Comparison of ENCODE assay signal across 10 cellular contexts in the genomic region with DNA sequence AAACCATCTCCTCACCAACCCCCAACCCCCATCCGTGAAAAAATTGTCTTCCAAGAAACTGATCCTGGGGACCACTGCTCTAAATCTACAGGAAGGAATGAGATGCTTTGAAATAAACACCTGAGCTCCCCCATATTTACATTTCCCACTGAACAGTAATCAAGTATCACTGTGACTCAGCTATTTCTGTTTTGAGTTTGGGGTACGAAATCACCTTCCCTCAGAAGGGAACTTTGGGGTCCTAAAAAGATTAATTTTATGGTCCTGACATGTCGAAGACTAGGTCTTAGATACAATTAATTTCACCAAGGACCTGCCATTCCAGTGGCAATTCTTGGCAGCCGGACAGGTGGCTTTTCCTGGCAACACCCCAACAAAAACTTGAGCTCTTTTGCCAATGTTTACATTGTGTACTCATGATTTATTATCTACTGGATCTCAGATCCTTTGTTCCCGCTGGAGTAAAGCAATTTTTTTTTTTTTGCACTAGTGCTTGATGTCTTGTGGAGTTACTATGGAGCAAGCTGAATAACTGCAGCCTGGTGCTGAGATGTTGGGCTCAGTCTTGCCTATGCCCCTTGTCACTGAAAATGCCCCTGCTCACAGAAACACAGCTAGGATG. TPM values are rescaled to one million over a fixed set of nuclear protein-coding genes. Genes with fewer than 3 reads are reported as not detected.
DNase-seq lines count a peak whose midpoint lies in the region; ATAC-seq, FAIRE-seq and TF ChIP-seq lines count a peak whose summit lies in the region.
"Had no signal": no experiment of that assay in that cellular context is flagged by ENCODE, and none has a peak within 500 bp of the region (broad histone marks: within the 10 kb centered on the region; RNA-seq: fewer than 3 reads in every experiment).

No MANE protein-coding gene starts in this region.

- H3K36me3 Mint-ChIP-seq in nephron (ENCODE audit: low read depth), result peaks cover 31% of the 10 kb centered on the region

- H3K4me1 Mint-ChIP-seq in nephron, result peaks cover 27% of the 10 kb centered on the region

- H3K27me3 ChIP-seq in bronchial epithelial cell (ENCODE audit: control insufficient read depth, insufficient read depth, low read length), result no peaks in the 10 kb centered on the region
- peaks cover 20% of the 10 kb centered on the region for H3K27me3 ChIP-seq in BE2C

- H3K4me1 ChIP-seq in BE2C, result no peaks in the 10 kb centered on the region

- no peaks in the 10 kb centered on the region for H3K9me3 Mint-ChIP-seq in nephron

- H3K9me3 ChIP-seq in BE2C, result no peaks in the 10 kb centered on the region

- peak overlapping the region in 2 of 3 experiments; percentile 44 to 63 for H3K27ac Mint-ChIP-seq in nephron

- DNase-seq in EL (peak; percentile 65), NCI-H2107 treated with DMSO at 0.1 percent for 48 hours (lab: John Stamatoyannopoulos, UW; ENCODE audit: unreplicated experiment) (peak; percentile 92), bronchial epithelial cell (ENCODE audit: low read depth) (peak; percentile 85), BE2C (no peak), amygdala (lab: John Stamatoyannopoulos, UW) (no peak), D721Med (ENCODE audit: insufficient read length, low spot score) (no peak)
- DNase-seq: activated CD8-positive, alpha-beta memory T cell treated with anti-CD3 and anti-CD28 coated beads for 24 hours; stimulated activated naive CD8-positive, alpha-beta T cell treated with anti-CD3 and anti-CD28 coated beads, Interleukin-15, Interleukin-2, amounts not matched to agents 100 U/mL and 50 U/mL, for 24 hours had no signal

- FAIRE-seq in bronchial epithelial cell (lab: Jason Lieb, UNC) (no peak), D721Med (lab: Jason Lieb, UNC) (no peak)

- H3K4me3 Mint-ChIP-seq in nephron, result no peak overlapping the region

- TF ChIP-seq CTCF in bronchial epithelial cell (IDR thresholded peaks at IDR 0.05; ENCODE audit: insufficient read depth, low read length, severe bottlenecking), result no peak
- TF ChIP-seq CTCF in nephron (IDR thresholded peaks at IDR 0.05; ENCODE audit: unreplicated experiment in 3 of 3), result no peak
- TF ChIP-seq CTCF in BE2C (IDR thresholded peaks at IDR 0.05; ENCODE audit: low read depth, low read length), result no peak
- no peak for TF ChIP-seq CTCF in D721Med (IDR thresholded peaks at IDR 0.05; ENCODE audit: insufficient read depth, missing control alignments)

- H3K36me3 ChIP-seq in bronchial epithelial cell (ENCODE audit: control insufficient read depth, insufficient read depth, low read length), result peaks cover 19% of the 10 kb centered on the region
- no peaks in the 10 kb centered on the region for H3K36me3 ChIP-seq in BE2C

- no peak overlapping the region for H3K4me3 ChIP-seq in bronchial epithelial cell (ENCODE audit: low read depth, low read length)
- H3K4me3 ChIP-seq in BE2C (ENCODE audit: low read depth, low read length), result no peak overlapping the region

- no peaks in the 10 kb centered on the region for H3K27me3 Mint-ChIP-seq in nephron (ENCODE audit: low read depth)

- no peak for ATAC-seq in HG03159 (IDR thresholded peaks at IDR 0.05; ENCODE audit: unreplicated experiment)
- ATAC-seq: stimulated activated naive CD8-positive, alpha-beta T cell treated with anti-CD3 and anti-CD28 coated beads, Interleukin-15, Interleukin-2, amounts not matched to agents 100 U/mL and 50 U/mL, for 24 hours had no signal

RNA-seq across cellular contexts. Expression of gene SLFN5, which starts 14.3 kb away (rescaled TPM):
- total RNA-seq in bronchial epithelial cell, result 104 and 112 TPM in 2 replicates
- not detected for polyA plus RNA-seq in BE2C (2012; ENCODE audit: insufficient read depth, insufficient read length, low read depth)

Comparison
In these comparisons a context has a peak if more than half of its experiments do, and no peak if none do; other contexts are left out.
1. DNase-seq: peak in EL (single experiment), NCI-H2107 treated with DMSO at 0.1 percent for 48 hours (single experiment) and bronchial epithelial cell (single experiment); none in BE2C (single experiment), amygdala (0 of 56) and D721Med (single experiment).